Comparison of ENCODE assay signal across 8 cellular contexts in the genomic region with DNA sequence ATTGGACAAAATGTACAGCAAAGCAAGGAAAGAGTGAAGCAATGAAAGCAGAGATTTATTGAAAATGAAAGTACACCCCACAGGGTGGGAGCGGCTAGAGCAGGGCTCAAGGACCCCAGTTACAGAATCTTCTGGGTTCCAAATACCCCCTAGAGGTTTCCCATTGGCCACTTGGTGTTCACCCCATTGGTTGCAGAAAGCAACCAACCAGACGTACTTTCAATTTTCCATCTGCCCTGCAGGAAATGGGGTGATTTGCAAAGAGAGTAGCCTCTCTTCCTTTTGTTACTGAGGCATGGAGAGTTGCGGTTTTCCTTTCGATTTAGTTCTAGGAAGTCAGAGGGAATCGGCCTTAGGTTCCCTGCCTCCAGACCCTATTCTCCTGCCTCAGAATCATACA. TPM values are rescaled to one million over a fixed set of nuclear protein-coding genes. Genes with fewer than 3 reads are reported as not detected.
DNase-seq lines count a peak whose midpoint lies in the region; ATAC-seq and TF ChIP-seq lines count a peak whose summit lies in the region.

No MANE protein-coding gene starts in this region.

- no peak overlapping the region for H3K14ac ChIP-seq in mesenchymal stem cell (ENCODE audit: low read length in 2 of 2)

- H2BK120ac ChIP-seq in mesenchymal stem cell (ENCODE audit: low read depth, low read length), result no peak overlapping the region

- peak overlapping the region; percentile 95 for H3K4me2 ChIP-seq in DOHH2 (ENCODE audit: low read length)
- peak overlapping the region; percentile 74 for H3K4me2 ChIP-seq in mesenchymal stem cell (ENCODE audit: low read length, poor library complexity, severe bottlenecking)

- DNase-seq in LHCN-M2 (ENCODE audit: low read depth), result peak; percentile 72
- no peak for DNase-seq in astrocyte of the cerebellum (ENCODE audit: low read depth)
- DNase-seq in mesenchymal stem cell, result peak; percentile 72
- no peak for DNase-seq in cortex of kidney (lab: John Stamatoyannopoulos, UW)
- no peak for DNase-seq in NCI-H82 treated with DMSO at 0.1 percent for 48 hours (lab: John Stamatoyannopoulos, UW; ENCODE audit: unreplicated experiment)
- DNase-seq in NCI-H510A (lab: John Stamatoyannopoulos, UW), result no peak

- H3K27ac ChIP-seq in DOHH2 (ENCODE audit: low read depth, low read length) (no peak overlapping the region), mesenchymal stem cell (ENCODE audit: low read length, poor library complexity, severe bottlenecking) (no peak overlapping the region)

- H2BK5ac ChIP-seq in mesenchymal stem cell (ENCODE audit: low read depth, low read length, poor library complexity, severe bottlenecking), result no peak overlapping the region

- H3K79me1 ChIP-seq in mesenchymal stem cell (replicated peaks; ENCODE audit: low read length, poor library complexity, severe bottlenecking), result peaks cover 3% of the 10 kb centered on the region

- H3K36me3 ChIP-seq in DOHH2 (ENCODE audit: control insufficient read depth, low read length) (no peaks in the 10 kb centered on the region), mesenchymal stem cell (ENCODE audit: control insufficient read depth in 1 of 2, insufficient read depth in 2 of 2, low read depth in 1 of 2, low read length in 2 of 2) (peaks cover 14 to 47% of the 10 kb centered on the region in 2 experiments)

- H3K27me3 ChIP-seq in DOHH2 (ENCODE audit: control insufficient read depth, low read length) (no peaks in the 10 kb centered on the region), mesenchymal stem cell (ENCODE audit: control insufficient read depth in 1 of 2, insufficient read depth in 1 of 2, low read length in 2 of 2) (no peaks in the 10 kb centered on the region)

- H3K9me3 ChIP-seq in DOHH2 (ENCODE audit: control insufficient read depth, insufficient read depth, low read length) (no peaks in the 10 kb centered on the region), mesenchymal stem cell (ENCODE audit: control insufficient read depth, low read length) (no peaks in the 10 kb centered on the region)

- H4K20me1 ChIP-seq in DOHH2 (ENCODE audit: control insufficient read depth, insufficient read depth, low read depth, low read length), result no peaks in the 10 kb centered on the region

- TF ChIP-seq CTCF in DOHH2 (IDR thresholded peaks at IDR 0.05; ENCODE audit: low read depth, low read length, poor library complexity, severe bottlenecking) (no peak), astrocyte of the cerebellum (IDR thresholded peaks at IDR 0.05; ENCODE audit: low read depth, low read length, missing control alignments) (no peak)

- no peak overlapping the region for H3K4ac ChIP-seq in mesenchymal stem cell (ENCODE audit: low read depth in 1 of 2, low read length in 2 of 2)

- H2AFZ ChIP-seq in mesenchymal stem cell (ENCODE audit: low read depth, low read length), result no peak overlapping the region

- H3K4me1 ChIP-seq in DOHH2 (ENCODE audit: control insufficient read depth, low read length) (peaks cover 39% of the 10 kb centered on the region), mesenchymal stem cell (ENCODE audit: control insufficient read depth, insufficient read depth, low read depth, low read length) (peaks cover 27% of the 10 kb centered on the region)

- peak overlapping the region; percentile 9 for H4K8ac ChIP-seq in mesenchymal stem cell (ENCODE audit: low read length)

- in situ Hi-C loops in astrocyte of the cerebellum (cut with HindIII; ENCODE audit: low sequenced_read_pairs), result loop anchor here (25.0 kb wide), 1 partner anchor 315 kb away; no protein-coding TSS in a partner anchor

- H3K4me3 ChIP-seq in DOHH2 (ENCODE audit: low read length), result peak overlapping the region; percentile 44
- peak overlapping the region; percentile 96 for H3K4me3 ChIP-seq in astrocyte of the cerebellum (ENCODE audit: low read depth, low read length)
- peak overlapping the region in 1 of 2 experiments; percentile 92 for H3K4me3 ChIP-seq in mesenchymal stem cell (ENCODE audit: insufficient read depth in 1 of 2, low read depth in 1 of 2, low read length in 2 of 2)

- H2BK15ac ChIP-seq in mesenchymal stem cell (ENCODE audit: low read depth, poor library complexity, severe bottlenecking), result no peak overlapping the region

- WGBS in mesenchymal stem cell, result 79% methylated on average over 3 of the region's 5 CpGs

- H3K9me2 ChIP-seq in DOHH2 (replicated peaks; ENCODE audit: control insufficient read depth, low read length), result no peaks in the 10 kb centered on the region

- H2AK5ac ChIP-seq in mesenchymal stem cell (ENCODE audit: low read length, severe bottlenecking), result no peak overlapping the region

- H3K23ac ChIP-seq in mesenchymal stem cell (ENCODE audit: low read length in 2 of 2), result no peak overlapping the region

- no peak overlapping the region for H3K18ac ChIP-seq in mesenchymal stem cell (ENCODE audit: low read depth in 1 of 2, low read length in 2 of 2)

- ATAC-seq in GM18502 (IDR thresholded peaks at IDR 0.05; ENCODE audit: poor library complexity, unreplicated experiment), result no peak

- no peak overlapping the region for H4K91ac ChIP-seq in mesenchymal stem cell (ENCODE audit: low read length)

- peak overlapping the region; percentile 96 for H3K9ac ChIP-seq in mesenchymal stem cell (ENCODE audit: low read length)

- no peak overlapping the region for H2BK12ac ChIP-seq in mesenchymal stem cell (ENCODE audit: low read length in 2 of 2)

- no peaks in the 10 kb centered on the region for H3F3A ChIP-seq in DOHH2 (ENCODE audit: control insufficient read depth, insufficient read depth)

- peaks cover 12% of the 10 kb centered on the region for H3K79me2 ChIP-seq in DOHH2 (ENCODE audit: control insufficient read depth, low read length)

RNA-seq across cellular contexts. Expression of a gene that starts 2.4 kb away (rescaled TPM):
- total RNA-seq in LHCN-M2 (2014; rRNA removed), result 67.5 and 78.6 TPM in 2 replicates
- polyA plus RNA-seq in LHCN-M2 (2012), result 66.2 TPM
- polyA plus RNA-seq in mesenchymal stem cell (2013, experiment 1 of 2), result 49.0 TPM
- polyA plus RNA-seq in mesenchymal stem cell (2013, experiment 2 of 2), result 51.3 TPM

RNA-seq across cellular contexts. Expression of a gene that starts 4.8 kb away (rescaled TPM):
- 28.1 and 29.9 TPM in 2 replicates for total RNA-seq in LHCN-M2 (2014; rRNA removed)
- polyA plus RNA-seq in LHCN-M2 (2012), result 29.7 TPM
- polyA plus RNA-seq in mesenchymal stem cell (2013, experiment 1 of 2), result 7.8 TPM
- polyA plus RNA-seq in mesenchymal stem cell (2013, experiment 2 of 2), result 8.5 TPM

Comparison
In these comparisons a context has a peak if more than half of its experiments do, and no peak if none do; other contexts are left out.
1. DNase-seq: peak in LHCN-M2 (single experiment) and mesenchymal stem cell (single experiment); none in astrocyte of the cerebellum (single experiment), cortex of kidney (single experiment), NCI-H82 treated with DMSO at 0.1 percent for 48 hours (single experiment) and NCI-H510A (single experiment).